ENCODE assay signal across 8 cellular contexts in genomic region chr5:71778678-71779276, GRCh38. TPM values are rescaled to one million over a fixed set of nuclear protein-coding genes. Genes with fewer than 3 reads are reported as not detected.
DNase-seq lines count a peak whose midpoint lies in the region; ATAC-seq and TF ChIP-seq lines count a peak whose summit lies in the region.

No MANE protein-coding gene starts in this region.

- WGBS in endodermal cell (ENCODE audit: insufficient coverage in 1 of 2, insufficient read length in 1 of 2), 2 experiments: 60 to 64% methylated on average over 3 to 4 of the region's 4 CpGs

- no peak overlapping the region for H3K4me2 ChIP-seq in parathyroid adenoma (ENCODE audit: low read length)

- H3K36me3 Mint-ChIP-seq in endodermal cell (ENCODE audit: low read depth): no peaks in the 10 kb centered on the region

- H3K79me2 ChIP-seq in parathyroid adenoma: no peaks in the 10 kb centered on the region

- TF ChIP-seq CTCF in endodermal cell (conservative IDR thresholded peaks at IDR 0.05): peak; percentile 77
- peak; percentile 21 for TF ChIP-seq CTCF in parathyroid adenoma (IDR thresholded peaks at IDR 0.05)

- H3K9me3 Mint-ChIP-seq in endodermal cell: no peaks in the 10 kb centered on the region

- DNase-seq in SKM-1 treated with dmso at 0.1 percent for 144 hours (lab: John Stamatoyannopoulos, UW; ENCODE audit: unreplicated experiment) (peak; percentile 11), SKM-1 (lab: John Stamatoyannopoulos, UW; ENCODE audit: unreplicated experiment) (no peak), NCI-H524 treated with DMSO at 0.1 percent for 48 hours (lab: John Stamatoyannopoulos, UW) (peak; percentile 5), endodermal cell (peak; percentile 67)
- DNase-seq in stimulated activated CD4-positive, alpha-beta T cell treated with anti-CD3 and anti-CD28 coated beads, Interleukin-2, amount 100 ng/mL, for 48 hours: no peak
- DNase-seq in activated T-cell treated with anti-CD3 and anti-CD28 coated beads, Interleukin-2, amount 50 U/mL, for 48 hours: no peak

- H3K4me1 ChIP-seq in endodermal cell (ENCODE audit: control insufficient read depth, insufficient read depth, low read length) (no peaks in the 10 kb centered on the region), parathyroid adenoma (no peaks in the 10 kb centered on the region)

- H3K27me3 ChIP-seq in endodermal cell (ENCODE audit: control insufficient read depth, insufficient read depth, low read length, poor library complexity, severe bottlenecking) (no peaks in the 10 kb centered on the region), parathyroid adenoma (ENCODE audit: control insufficient read depth, insufficient read depth, low read length) (no peaks in the 10 kb centered on the region)

- no peaks in the 10 kb centered on the region for H3K9me3 ChIP-seq in endodermal cell (ENCODE audit: control insufficient read depth, low read length)
- H3K9me3 ChIP-seq in parathyroid adenoma (ENCODE audit: control insufficient read depth, low read length): no peaks in the 10 kb centered on the region

- H3K36me3 ChIP-seq in endodermal cell (ENCODE audit: control insufficient read depth, insufficient read depth, low read length) (no peaks in the 10 kb centered on the region), parathyroid adenoma (ENCODE audit: control insufficient read depth, insufficient read depth, low read length) (no peaks in the 10 kb centered on the region)

- H3K4me3 Mint-ChIP-seq in endodermal cell: no peak overlapping the region

- H3K4me3 ChIP-seq in endodermal cell (ENCODE audit: low read length) (no peak overlapping the region), parathyroid adenoma (ENCODE audit: low read depth, low read length) (no peak overlapping the region)

- H3K27ac Mint-ChIP-seq in endodermal cell: no peak overlapping the region

- no peak overlapping the region for H2AFZ ChIP-seq in parathyroid adenoma

- no peaks in the 10 kb centered on the region for H3K27me3 Mint-ChIP-seq in endodermal cell (ENCODE audit: insufficient read depth)

- no peak overlapping the region for H3K9ac ChIP-seq in endodermal cell (ENCODE audit: extremely low read depth, low read length, poor library complexity, severe bottlenecking)
- H3K9ac ChIP-seq in parathyroid adenoma: no peak overlapping the region

- H3K27ac ChIP-seq in endodermal cell (ENCODE audit: low read depth, low read length) (no peak overlapping the region), parathyroid adenoma (no peak overlapping the region)

- no peak for ATAC-seq in GM19455 (IDR thresholded peaks at IDR 0.05; ENCODE audit: unreplicated experiment)

- peaks cover 4% of the 10 kb centered on the region for H3K4me1 Mint-ChIP-seq in endodermal cell

RNA-seq across cellular contexts. Expression of gene CARTPT, which starts 59.7 kb away (rescaled TPM):
- not detected for total RNA-seq in endodermal cell
- polyA plus RNA-seq in endodermal cell (2013, experiment 1 of 2): 0.85 TPM
- polyA plus RNA-seq in endodermal cell (2013, experiment 2 of 2): 0.83 TPM

Comparison
In these comparisons a context has a peak if more than half of its experiments do, and no peak if none do; other contexts are left out.
1. DNase-seq: peak in SKM-1 treated with dmso at 0.1 percent for 144 hours (single experiment), NCI-H524 treated with DMSO at 0.1 percent for 48 hours (single experiment) and endodermal cell (single experiment); none in SKM-1 (single experiment), stimulated activated CD4-positive, alpha-beta T cell treated with anti-CD3 and anti-CD28 coated beads, Interleukin-2, amount 100 ng/mL, for 48 hours (0 of 2) and activated T-cell treated with anti-CD3 and anti-CD28 coated beads, Interleukin-2, amount 50 U/mL, for 48 hours (0 of 2).